In the genomic region with DNA sequence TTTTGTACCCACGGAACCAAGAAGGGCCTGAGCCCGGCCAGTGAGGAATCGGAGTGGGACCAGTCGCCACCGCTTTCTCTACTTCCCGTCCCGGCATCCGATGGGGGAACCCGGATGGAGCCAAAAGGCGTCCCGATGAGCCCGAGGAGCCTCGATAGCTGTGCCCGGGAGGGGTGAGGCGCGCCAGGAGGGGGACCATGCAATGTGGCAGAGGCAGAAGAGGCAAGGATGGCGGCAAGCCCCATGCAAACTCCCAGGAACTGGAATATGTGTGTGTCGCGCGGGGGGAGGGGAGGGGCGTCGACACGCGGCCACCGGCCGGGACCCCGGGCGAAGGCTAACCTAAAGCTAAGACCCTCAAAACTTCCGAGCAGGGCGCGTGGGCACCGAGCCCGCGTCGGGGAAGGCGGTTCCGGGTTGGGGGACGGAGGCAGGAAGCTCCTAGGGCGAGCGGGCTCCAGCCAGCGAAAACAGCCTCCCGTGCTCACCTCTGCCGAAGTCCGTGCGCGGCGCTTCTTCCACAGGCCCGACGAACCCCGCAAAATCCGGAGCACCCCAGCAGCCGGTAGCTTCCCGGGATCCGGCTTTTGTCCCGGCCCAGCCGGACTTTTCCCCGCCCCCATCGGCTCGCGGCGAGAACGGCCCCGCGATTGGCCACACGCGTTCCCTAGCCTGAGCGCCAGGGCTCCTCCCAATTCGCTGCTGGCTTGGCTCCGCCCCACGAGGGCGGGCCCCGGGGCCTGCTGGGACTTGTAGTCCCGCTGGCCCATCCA, we compare ENCODE assay signal across 8 cellular contexts. TPM values are rescaled to one million over a fixed set of nuclear protein-coding genes. Genes with fewer than 3 reads are reported as not detected.
DNase-seq lines count a peak whose midpoint lies in the region; ATAC-seq, FAIRE-seq and TF ChIP-seq lines count a peak whose summit lies in the region.

A gene (minus strand): TSS at position 560 of the 773 bp plus-strand sequence. CDS start 5,078 bp downstream, outside the sequence.

- CTCF ChIA-PET in AG04450 (lab: Charles Lee), result interaction anchor here (1.2 to 1.9 kb wide), 2 partner anchors 23 to 117 kb away, joined by 3 to 5 read pairs; no protein-coding TSS in a partner anchor

- H3K9me1 ChIP-seq in keratinocyte (ENCODE audit: control insufficient read depth, extremely low read depth, insufficient read depth, low read length), result peaks cover 8% of the 10 kb centered on the region

- peak within 1 kb of the TSS; percentile 86 for H3K9ac ChIP-seq in keratinocyte (ENCODE audit: control insufficient read depth, extremely low read depth, insufficient read depth, low read length)

- POLR2A ChIA-PET in AG04450 (lab: Yijun Ruan, JAX), result interaction anchor here (0.5 to 2.9 kb wide), 15 partner anchors 8 to 1397 kb away, joined by 3 to 23 read pairs (median 4); a partner anchor contains a TSS

- FAIRE-seq in keratinocyte (lab: Jason Lieb, UNC), result no peak

- ATAC-seq in GM18909 (IDR thresholded peaks at IDR 0.05; ENCODE audit: poor library complexity, unreplicated experiment) (peak; percentile 91), HG03175 (IDR thresholded peaks at IDR 0.05; ENCODE audit: unreplicated experiment) (peak; percentile 94)
- peak; percentile 99 to 100 for ATAC-seq in activated CD4-positive, CD25-positive, alpha-beta regulatory T cell treated with anti-CD3 and anti-CD28 coated beads, Interleukin-2, amount 50 U/mL, for 24 hours

- H3K4me1 ChIP-seq in keratinocyte (ENCODE audit: control insufficient read depth, extremely low read depth, insufficient read depth, low read length), result peaks cover 37% of the 10 kb centered on the region

- H3K4me2 ChIP-seq in keratinocyte (ENCODE audit: control insufficient read depth, extremely low read depth, insufficient read depth, low read depth, low read length), result peak within 1 kb of the TSS; percentile 93

- H3K36me3 ChIP-seq in keratinocyte (ENCODE audit: control insufficient read depth in 2 of 2, extremely low read depth in 1 of 2, insufficient read depth in 2 of 2, low read length in 2 of 2), result peaks cover 17 to 20% of the 10 kb centered on the region in 2 experiments

- H3K79me2 ChIP-seq in keratinocyte (ENCODE audit: control insufficient read depth, insufficient read depth, low read length), result peaks cover 52% of the 10 kb centered on the region

- TF ChIP-seq CTCF in AG04450 (IDR thresholded peaks at IDR 0.05; ENCODE audit: low read depth, low read length) (no peak), keratinocyte (optimal IDR thresholded peaks at IDR 0.05 in 1 of 3, IDR thresholded peaks at IDR 0.05 in 1 of 3, conservative IDR thresholded peaks at IDR 0.05 in 1 of 3; ENCODE audit: extremely low read depth in 1 of 3, insufficient read depth in 2 of 3, low read length in 3 of 3) (no peak)

- peak within 1 kb of the TSS; percentile 98 for H3K4me3 ChIP-seq in AG04450 (ENCODE audit: low read depth, low read length)
- peak within 1 kb of the TSS; percentile 82 to 94 (median 87) for H3K4me3 ChIP-seq in keratinocyte (ENCODE audit: control insufficient read depth in 2 of 3, extremely low read depth in 1 of 3, insufficient read depth in 2 of 3, low read depth in 1 of 3, low read length in 3 of 3)

- H2AFZ ChIP-seq in keratinocyte (ENCODE audit: control insufficient read depth, low read length), result peak within 1 kb of the TSS; percentile 83

- peaks cover 41% of the 10 kb centered on the region for H4K20me1 ChIP-seq in keratinocyte (ENCODE audit: control insufficient read depth, extremely low read depth, insufficient read depth, low read length)

- DNase-seq in AG04450 (ENCODE audit: low read depth, low spot score) (peak; percentile 90), NCI-H345 (lab: John Stamatoyannopoulos, UW) (peak; percentile 99), cerebellar cortex (ENCODE audit: low spot score) (peak; percentile 97), keratinocyte (ENCODE audit: low read depth, low spot score) (peak; percentile 89)
- peak; percentile 88 to 95 for DNase-seq in stimulated activated CD4-positive, alpha-beta T cell treated with anti-CD3 and anti-CD28 coated beads, Interleukin-15, amount 100 ng/mL, for 1 hour (ENCODE audit: low read depth in 1 of 2, low spot score in 1 of 2)

- H3K27me3 ChIP-seq in AG04450 (ENCODE audit: control insufficient read depth, insufficient read depth, low read length) (no peaks in the 10 kb centered on the region), keratinocyte (ENCODE audit: control insufficient read depth, extremely low read depth, insufficient read depth, low read length) (no peaks in the 10 kb centered on the region)

- dilution Hi-C loops in keratinocyte (cut with MboI; ENCODE audit: extremely low pct_ligation_motif_present, low sequenced_read_pairs), result no loop called here

- peak within 1 kb of the TSS; percentile 61 for H3K27ac ChIP-seq in AG04450 (ENCODE audit: low read depth, low read length)
- peak within 1 kb of the TSS; percentile 79 for H3K27ac ChIP-seq in keratinocyte (ENCODE audit: control insufficient read depth, insufficient read depth, low read length)

- no peaks in the 10 kb centered on the region; the same call in 1 of the 2 replicates for H3K9me3 ChIP-seq in AG04450 (ENCODE audit: control insufficient read depth, insufficient read depth, low read length)
- no peaks in the 10 kb centered on the region for H3K9me3 ChIP-seq in keratinocyte (ENCODE audit: control insufficient read depth, low read depth, low read length)

RNA-seq across cellular contexts. Expression of the gene that starts here (rescaled TPM):
- 161 and 163 TPM in 2 replicates for polyA plus RNA-seq in AG04450 (2011; rRNA removed)
- 273 and 347 TPM in 2 replicates for polyA minus RNA-seq in AG04450 (2011; rRNA and poly(A)+ RNA removed)
- polyA plus RNA-seq in keratinocyte, result 310 to 444 TPM (median 363 TPM) in 3 replicates
- 94.7 TPM for polyA plus RNA-seq in keratinocyte (2011; ENCODE audit: low read depth)
- 297 and 320 TPM in 2 replicates for polyA plus RNA-seq in keratinocyte (2011; cell fraction: cytosol; rRNA removed)
- 455 and 462 TPM in 2 replicates for polyA plus RNA-seq in keratinocyte (2011; cell fraction: nucleus; rRNA removed)
- 54.0 and 345 TPM in 2 replicates for polyA plus RNA-seq in keratinocyte (2012; ENCODE audit: low replicate concordance)
- polyA minus RNA-seq in keratinocyte, result 676 to 815 TPM (median 678 TPM) in 3 replicates
- polyA minus RNA-seq in keratinocyte (2011; cell fraction: cytosol; rRNA and poly(A)+ RNA removed), result 655 TPM
- polyA minus RNA-seq in keratinocyte (2011; cell fraction: nucleus; rRNA and poly(A)+ RNA removed), result 479 and 627 TPM in 2 replicates

Comparison
In these comparisons a context has a peak if more than half of its experiments do, and no peak if none do; other contexts are left out.
1. Peak in every context shown above with its lines: DNase-seq, ATAC-seq, H3K4me3 ChIP-seq and H3K27ac ChIP-seq.